In genomic region chr3:14764331-14765064, GRCh38 we compare ENCODE assay signal across 18 cellular contexts. TPM values are rescaled to one million over a fixed set of nuclear protein-coding genes. Genes with fewer than 3 reads are reported as not detected.
"Had no signal": no experiment of that assay in that cellular context is flagged by ENCODE, and none has a peak within 500 bp of the region (broad histone marks: within the 10 kb centered on the region; RNA-seq: fewer than 3 reads in every experiment).

No MANE protein-coding gene starts in this region.

- H3K27ac Mint-ChIP-seq: activated CD4-positive, alpha-beta memory T cell treated with anti-CD3 and anti-CD28 coated beads for 36 hours; activated naive CD8-positive, alpha-beta T cell; dendritic cell treated with granulocyte-macrophage colony-stimulating factor and Interleukin-4, amounts not matched to agents 40 ng/mL and 50 ng/mL, for 4 days; neural progenitor cell; stimulated activated effector memory CD8-positive, alpha-beta T cell treated with anti-CD3 and anti-CD28 coated beads, Interleukin-12 subunit alpha, Interleukin-12 subunit beta, amount 100 ng/mL, for 72 hours had no signal

- DNase-seq: activated CD4-positive, alpha-beta memory T cell treated with anti-CD3 and anti-CD28 coated beads for 36 hours; activated CD4-positive, alpha-beta T cell treated with anti-CD3 and anti-CD28 coated beads for 1 hour; activated gamma-delta T cell; activated T-cell treated with anti-CD3 and anti-CD28 coated beads, Interleukin-2, amount 50 U/mL, for 4 hours; brain microvascular endothelial cell; foreskin melanocyte; heart left ventricle; mesendoderm; retina; small intestine; T1000; thyroid gland had no signal

- H3K4me1 Mint-ChIP-seq: stimulated activated effector memory CD8-positive, alpha-beta T cell treated with anti-CD3 and anti-CD28 coated beads, Interleukin-12 subunit alpha, Interleukin-12 subunit beta, amount 100 ng/mL, for 72 hours had no signal

- H3K4me1 ChIP-seq: heart left ventricle, neural progenitor cell, vagina had no signal

- H3K9me3 ChIP-seq: heart left ventricle, thyroid gland, vagina had no signal

- ATAC-seq: activated T-cell treated with anti-CD3 and anti-CD28 coated beads, Interleukin-2, amount 50 U/mL, for 4 hours; heart left ventricle; stimulated activated effector memory CD8-positive, alpha-beta T cell treated with anti-CD3 and anti-CD28 coated beads, Interleukin-12 subunit alpha, Interleukin-12 subunit beta, amount 100 ng/mL, for 72 hours had no signal

- H3K4me3 Mint-ChIP-seq: activated CD4-positive, alpha-beta memory T cell treated with anti-CD3 and anti-CD28 coated beads for 36 hours; activated naive CD8-positive, alpha-beta T cell; activated T-cell treated with anti-CD3 and anti-CD28 coated beads, Interleukin-2, amount 50 U/mL, for 4 hours; dendritic cell treated with granulocyte-macrophage colony-stimulating factor and Interleukin-4, amounts not matched to agents 40 ng/mL and 50 ng/mL, for 4 days; neural progenitor cell; stimulated activated effector memory CD8-positive, alpha-beta T cell treated with anti-CD3 and anti-CD28 coated beads, Interleukin-12 subunit alpha, Interleukin-12 subunit beta, amount 100 ng/mL, for 72 hours had no signal

- H3K27me3 Mint-ChIP-seq: activated naive CD8-positive, alpha-beta T cell had no signal

- H3K36me3 Mint-ChIP-seq: activated CD4-positive, alpha-beta memory T cell treated with anti-CD3 and anti-CD28 coated beads for 36 hours; activated naive CD8-positive, alpha-beta T cell; neural progenitor cell; stimulated activated effector memory CD8-positive, alpha-beta T cell treated with anti-CD3 and anti-CD28 coated beads, Interleukin-12 subunit alpha, Interleukin-12 subunit beta, amount 100 ng/mL, for 72 hours had no signal

- H3K9me3 Mint-ChIP-seq: activated CD4-positive, alpha-beta memory T cell treated with anti-CD3 and anti-CD28 coated beads for 36 hours; activated T-cell treated with anti-CD3 and anti-CD28 coated beads, Interleukin-2, amount 50 U/mL, for 4 hours; dendritic cell treated with granulocyte-macrophage colony-stimulating factor and Interleukin-4, amounts not matched to agents 40 ng/mL and 50 ng/mL, for 4 days; stimulated activated effector memory CD8-positive, alpha-beta T cell treated with anti-CD3 and anti-CD28 coated beads, Interleukin-12 subunit alpha, Interleukin-12 subunit beta, amount 100 ng/mL, for 72 hours had no signal

- H3K4me3 ChIP-seq: heart left ventricle, neural progenitor cell, thyroid gland, vagina had no signal

- H3K27ac ChIP-seq: brain microvascular endothelial cell, heart left ventricle, neural progenitor cell, thyroid gland, vagina had no signal

- H3K27me3 ChIP-seq: brain microvascular endothelial cell, heart left ventricle, neural progenitor cell, thyroid gland, vagina had no signal

- H3K36me3 ChIP-seq: brain microvascular endothelial cell, heart left ventricle, neural progenitor cell, thyroid gland, vagina had no signal

RNA-seq across cellular contexts. Expression of gene FGD5, which starts 54.3 kb away (rescaled TPM):
- polyA plus RNA-seq: keratinocyte had no signal
